In the genomic region with DNA sequence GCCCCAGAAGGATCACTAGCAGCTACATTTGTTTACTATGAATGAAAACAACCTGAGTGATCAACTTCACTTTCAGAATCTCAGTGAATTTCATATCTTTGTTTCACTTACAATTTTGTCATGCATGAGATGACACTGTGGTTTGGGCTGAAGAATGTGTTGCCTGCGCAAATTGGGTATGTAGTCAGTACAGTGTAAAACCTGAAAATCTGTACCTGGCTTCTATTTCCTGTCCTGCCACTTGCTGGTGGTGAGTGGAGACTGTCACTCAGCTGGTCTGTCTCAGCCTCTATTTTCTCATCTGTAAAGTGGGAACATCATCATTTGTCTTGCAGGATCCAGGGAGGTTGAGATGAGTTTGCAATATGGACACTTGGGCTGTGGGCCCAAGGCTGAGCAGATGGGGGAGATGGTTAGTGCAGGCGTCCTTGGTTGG, we compare ENCODE assay signal across 1 cellular context.
TF ChIP-seq lines count a peak whose summit lies in the region.

No MANE protein-coding gene starts in this region.

TF ChIP-seq in GM12878, 131 proteins besides CTCF, POLR2A, EP300 and RAD21 (continued from another document and continues in another):
- TF ChIP-seq, protein P1, sequence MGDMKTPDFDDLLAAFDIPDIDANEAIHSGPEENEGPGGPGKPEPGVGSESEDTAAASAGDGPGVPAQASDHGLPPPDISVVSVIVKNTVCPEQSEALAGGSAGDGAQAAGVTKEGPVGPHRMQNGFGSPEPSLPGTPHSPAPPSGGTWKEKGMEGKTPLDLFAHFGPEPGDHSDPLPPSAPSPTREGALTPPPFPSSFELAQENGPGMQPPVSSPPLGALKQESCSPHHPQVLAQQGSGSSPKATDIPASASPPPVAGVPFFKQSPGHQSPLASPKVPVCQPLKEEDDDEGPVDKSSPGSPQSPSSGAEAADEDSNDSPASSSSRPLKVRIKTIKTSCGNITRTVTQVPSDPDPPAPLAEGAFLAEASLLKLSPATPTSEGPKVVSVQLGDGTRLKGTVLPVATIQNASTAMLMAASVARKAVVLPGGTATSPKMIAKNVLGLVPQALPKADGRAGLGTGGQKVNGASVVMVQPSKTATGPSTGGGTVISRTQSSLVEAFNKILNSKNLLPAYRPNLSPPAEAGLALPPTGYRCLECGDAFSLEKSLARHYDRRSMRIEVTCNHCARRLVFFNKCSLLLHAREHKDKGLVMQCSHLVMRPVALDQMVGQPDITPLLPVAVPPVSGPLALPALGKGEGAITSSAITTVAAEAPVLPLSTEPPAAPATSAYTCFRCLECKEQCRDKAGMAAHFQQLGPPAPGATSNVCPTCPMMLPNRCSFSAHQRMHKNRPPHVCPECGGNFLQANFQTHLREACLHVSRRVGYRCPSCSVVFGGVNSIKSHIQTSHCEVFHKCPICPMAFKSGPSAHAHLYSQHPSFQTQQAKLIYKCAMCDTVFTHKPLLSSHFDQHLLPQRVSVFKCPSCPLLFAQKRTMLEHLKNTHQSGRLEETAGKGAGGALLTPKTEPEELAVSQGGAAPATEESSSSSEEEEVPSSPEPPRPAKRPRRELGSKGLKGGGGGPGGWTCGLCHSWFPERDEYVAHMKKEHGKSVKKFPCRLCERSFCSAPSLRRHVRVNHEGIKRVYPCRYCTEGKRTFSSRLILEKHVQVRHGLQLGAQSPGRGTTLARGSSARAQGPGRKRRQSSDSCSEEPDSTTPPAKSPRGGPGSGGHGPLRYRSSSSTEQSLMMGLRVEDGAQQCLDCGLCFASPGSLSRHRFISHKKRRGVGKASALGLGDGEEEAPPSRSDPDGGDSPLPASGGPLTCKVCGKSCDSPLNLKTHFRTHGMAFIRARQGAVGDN (IDR thresholded peaks at IDR 0.05) = peak; percentile 81
- TF ChIP-seq SIX5 (IDR thresholded peaks at IDR 0.05; ENCODE audit: low read depth, low read length, severe bottlenecking) (no peak), ZNF592 (IDR thresholded peaks at IDR 0.05) (no peak), SP1 (IDR thresholded peaks at IDR 0.05; ENCODE audit: low read depth, low read length) (no peak), RELB (IDR thresholded peaks at IDR 0.05; ENCODE audit: low read depth) (peak; percentile 68; the same call in 1 of the 2 replicates), SREBF2 (IDR thresholded peaks at IDR 0.05; ENCODE audit: low read length) (no peak), SREBF1 (IDR thresholded peaks at IDR 0.05; ENCODE audit: low read length) (no peak), ZZZ3 (IDR thresholded peaks at IDR 0.05; ENCODE audit: control insufficient read depth, insufficient read length, low read depth) (no peak), NFYA (IDR thresholded peaks at IDR 0.05; ENCODE audit: borderline replicate concordance, low read depth, low read length) (no peak), TCF12 (IDR thresholded peaks at IDR 0.05; ENCODE audit: low read depth, low read length) (peak; percentile 61; the same call in 1 of the 2 replicates), SRF (IDR thresholded peaks at IDR 0.05; ENCODE audit: low read depth in 2 of 2, low read length in 2 of 2) (no peak), IRF4 (IDR thresholded peaks at IDR 0.05; ENCODE audit: low read depth, low read length) (0 out of 2 replicates have a peak, but pooled peaks have one; percentile 9), ZNF384 (IDR thresholded peaks at IDR 0.05; ENCODE audit: borderline replicate concordance, low read depth, low read length) (no peak), PBX3 (IDR thresholded peaks at IDR 0.05; ENCODE audit: insufficient replicate concordance, low read depth, low read length) (peak; percentile 88), BCL11A (IDR thresholded peaks at IDR 0.05; ENCODE audit: low read depth, low read length) (peak; percentile 68), SMARCA5 (IDR thresholded peaks at IDR 0.05) (peak; percentile 100), MTA2 (IDR thresholded peaks at IDR 0.05; ENCODE audit: low read depth) (peak; percentile 91), LARP7 (IDR thresholded peaks at IDR 0.05) (peak; percentile 49; the same call in 1 of the 2 replicates), NRF1 (conservative IDR thresholded peaks at IDR 0.05; ENCODE audit: low read depth, low read length) (0 out of 2 replicates have a peak, but pooled peaks have one; percentile 6), MYB (IDR thresholded peaks at IDR 0.05; ENCODE audit: borderline replicate concordance, low read depth, low read length) (no peak), ZNF24 (IDR thresholded peaks at IDR 0.05) (peak; percentile 79), TBL1XR1 (IDR thresholded peaks at IDR 0.05; ENCODE audit: low read depth, low read length) (peak; percentile 91; the same call in 1 of the 2 replicates), SMAD1 (IDR thresholded peaks at IDR 0.05; ENCODE audit: low read depth, partially characterized antibody) (peak; percentile 45), SKIL (IDR thresholded peaks at IDR 0.05; ENCODE audit: low read depth, poor library complexity, severe bottlenecking) (peak; percentile 95), ZNF207 (IDR thresholded peaks at IDR 0.05; ENCODE audit: borderline replicate concordance) (peak; percentile 83), CHD1 (IDR thresholded peaks at IDR 0.05; ENCODE audit: low read depth, low read length) (no peak), YY1 (IDR thresholded peaks at IDR 0.05; ENCODE audit: low read depth, low read length) (0 out of 2 replicates have a peak, but pooled peaks have one; percentile 30), POLR2AphosphoS5 (IDR thresholded peaks at IDR 0.05; ENCODE audit: low read length) (no peak; the same call in 1 of the 2 replicates), MTA3 (IDR thresholded peaks at IDR 0.05; ENCODE audit: borderline replicate concordance, low read length) (peak; percentile 52; the same call in 1 of the 2 replicates), SMC3 (IDR thresholded peaks at IDR 0.05; ENCODE audit: borderline replicate concordance, low read length) (no peak)
- TF ChIP-seq, protein P2, sequence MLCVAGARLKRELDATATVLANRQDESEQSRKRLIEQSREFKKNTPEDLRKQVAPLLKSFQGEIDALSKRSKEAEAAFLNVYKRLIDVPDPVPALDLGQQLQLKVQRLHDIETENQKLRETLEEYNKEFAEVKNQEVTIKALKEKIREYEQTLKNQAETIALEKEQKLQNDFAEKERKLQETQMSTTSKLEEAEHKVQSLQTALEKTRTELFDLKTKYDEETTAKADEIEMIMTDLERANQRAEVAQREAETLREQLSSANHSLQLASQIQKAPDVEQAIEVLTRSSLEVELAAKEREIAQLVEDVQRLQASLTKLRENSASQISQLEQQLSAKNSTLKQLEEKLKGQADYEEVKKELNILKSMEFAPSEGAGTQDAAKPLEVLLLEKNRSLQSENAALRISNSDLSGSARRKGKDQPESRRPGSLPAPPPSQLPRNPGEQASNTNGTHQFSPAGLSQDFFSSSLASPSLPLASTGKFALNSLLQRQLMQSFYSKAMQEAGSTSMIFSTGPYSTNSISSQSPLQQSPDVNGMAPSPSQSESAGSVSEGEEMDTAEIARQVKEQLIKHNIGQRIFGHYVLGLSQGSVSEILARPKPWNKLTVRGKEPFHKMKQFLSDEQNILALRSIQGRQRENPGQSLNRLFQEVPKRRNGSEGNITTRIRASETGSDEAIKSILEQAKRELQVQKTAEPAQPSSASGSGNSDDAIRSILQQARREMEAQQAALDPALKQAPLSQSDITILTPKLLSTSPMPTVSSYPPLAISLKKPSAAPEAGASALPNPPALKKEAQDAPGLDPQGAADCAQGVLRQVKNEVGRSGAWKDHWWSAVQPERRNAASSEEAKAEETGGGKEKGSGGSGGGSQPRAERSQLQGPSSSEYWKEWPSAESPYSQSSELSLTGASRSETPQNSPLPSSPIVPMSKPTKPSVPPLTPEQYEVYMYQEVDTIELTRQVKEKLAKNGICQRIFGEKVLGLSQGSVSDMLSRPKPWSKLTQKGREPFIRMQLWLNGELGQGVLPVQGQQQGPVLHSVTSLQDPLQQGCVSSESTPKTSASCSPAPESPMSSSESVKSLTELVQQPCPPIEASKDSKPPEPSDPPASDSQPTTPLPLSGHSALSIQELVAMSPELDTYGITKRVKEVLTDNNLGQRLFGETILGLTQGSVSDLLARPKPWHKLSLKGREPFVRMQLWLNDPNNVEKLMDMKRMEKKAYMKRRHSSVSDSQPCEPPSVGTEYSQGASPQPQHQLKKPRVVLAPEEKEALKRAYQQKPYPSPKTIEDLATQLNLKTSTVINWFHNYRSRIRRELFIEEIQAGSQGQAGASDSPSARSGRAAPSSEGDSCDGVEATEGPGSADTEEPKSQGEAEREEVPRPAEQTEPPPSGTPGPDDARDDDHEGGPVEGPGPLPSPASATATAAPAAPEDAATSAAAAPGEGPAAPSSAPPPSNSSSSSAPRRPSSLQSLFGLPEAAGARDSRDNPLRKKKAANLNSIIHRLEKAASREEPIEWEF (IDR thresholded peaks at IDR 0.05; ENCODE audit: insufficient replicate concordance, low read depth, low read length) = no peak
- TF ChIP-seq, protein P3, sequence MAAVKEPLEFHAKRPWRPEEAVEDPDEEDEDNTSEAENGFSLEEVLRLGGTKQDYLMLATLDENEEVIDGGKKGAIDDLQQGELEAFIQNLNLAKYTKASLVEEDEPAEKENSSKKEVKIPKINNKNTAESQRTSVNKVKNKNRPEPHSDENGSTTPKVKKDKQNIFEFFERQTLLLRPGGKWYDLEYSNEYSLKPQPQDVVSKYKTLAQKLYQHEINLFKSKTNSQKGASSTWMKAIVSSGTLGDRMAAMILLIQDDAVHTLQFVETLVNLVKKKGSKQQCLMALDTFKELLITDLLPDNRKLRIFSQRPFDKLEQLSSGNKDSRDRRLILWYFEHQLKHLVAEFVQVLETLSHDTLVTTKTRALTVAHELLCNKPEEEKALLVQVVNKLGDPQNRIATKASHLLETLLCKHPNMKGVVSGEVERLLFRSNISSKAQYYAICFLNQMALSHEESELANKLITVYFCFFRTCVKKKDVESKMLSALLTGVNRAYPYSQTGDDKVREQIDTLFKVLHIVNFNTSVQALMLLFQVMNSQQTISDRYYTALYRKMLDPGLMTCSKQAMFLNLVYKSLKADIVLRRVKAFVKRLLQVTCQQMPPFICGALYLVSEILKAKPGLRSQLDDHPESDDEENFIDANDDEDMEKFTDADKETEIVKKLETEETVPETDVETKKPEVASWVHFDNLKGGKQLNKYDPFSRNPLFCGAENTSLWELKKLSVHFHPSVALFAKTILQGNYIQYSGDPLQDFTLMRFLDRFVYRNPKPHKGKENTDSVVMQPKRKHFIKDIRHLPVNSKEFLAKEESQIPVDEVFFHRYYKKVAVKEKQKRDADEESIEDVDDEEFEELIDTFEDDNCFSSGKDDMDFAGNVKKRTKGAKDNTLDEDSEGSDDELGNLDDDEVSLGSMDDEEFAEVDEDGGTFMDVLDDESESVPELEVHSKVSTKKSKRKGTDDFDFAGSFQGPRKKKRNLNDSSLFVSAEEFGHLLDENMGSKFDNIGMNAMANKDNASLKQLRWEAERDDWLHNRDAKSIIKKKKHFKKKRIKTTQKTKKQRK (IDR thresholded peaks at IDR 0.05; ENCODE audit: low read depth, low read length) = no peak
